In the genomic region with DNA sequence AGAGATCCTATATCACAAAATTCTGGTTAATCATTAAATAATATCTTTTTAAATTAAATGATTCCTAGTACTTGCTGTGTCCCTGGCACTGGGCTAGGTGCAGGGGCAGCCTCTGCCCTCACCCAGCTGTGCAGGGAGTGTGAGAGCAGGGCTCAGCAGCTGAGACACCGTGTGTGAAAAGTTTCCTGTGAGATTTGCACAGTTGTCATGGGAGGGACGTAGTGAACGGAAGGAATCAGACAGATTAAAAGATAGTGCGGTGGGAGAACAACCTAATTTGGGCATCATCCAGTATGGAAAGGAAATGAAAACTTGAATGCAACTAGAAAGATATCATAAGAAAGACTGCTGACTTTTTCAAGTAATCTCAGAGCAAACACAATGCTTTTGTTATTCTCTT, we compare ENCODE assay signal across 21 cellular contexts.
"Had no signal": no experiment of that assay in that cellular context is flagged by ENCODE, and none has a peak within 500 bp of the region (broad histone marks: within the 10 kb centered on the region; RNA-seq: fewer than 3 reads in every experiment).

No MANE protein-coding gene starts in this region.

- H3K36me3 Mint-ChIP-seq: immature natural killer cell, naive B cell had no signal

- H3K4me3 ChIP-seq: colonic mucosa, esophagus muscularis mucosa, gastrocnemius medialis, heart right ventricle, left ventricle myocardium inferior, lung, psoas muscle, spleen had no signal

- H3K36me3 ChIP-seq: colonic mucosa, esophagus muscularis mucosa, gastrocnemius medialis, heart right ventricle, left ventricle myocardium inferior, spleen had no signal

- H3K4me1 ChIP-seq: colonic mucosa, esophagus muscularis mucosa, gastrocnemius medialis, left ventricle myocardium inferior, psoas muscle, spleen had no signal

- H3K9me3 Mint-ChIP-seq: naive B cell, nephron had no signal

- ATAC-seq: gastrocnemius medialis, psoas muscle, sciatic nerve had no signal

- H3K27ac Mint-ChIP-seq: immature natural killer cell, naive B cell, nephron had no signal

- H3K4me3 Mint-ChIP-seq: immature natural killer cell, naive B cell, nephron had no signal

- H3K27me3 ChIP-seq: colonic mucosa, esophagus muscularis mucosa, gastrocnemius medialis, heart right ventricle, spleen had no signal

- H3K9me3 ChIP-seq: colonic mucosa, esophagus muscularis mucosa, gastrocnemius medialis, heart right ventricle, left ventricle myocardium inferior, psoas muscle, spleen had no signal

- H3K27ac ChIP-seq: colonic mucosa, epithelial cell of prostate, esophagus muscularis mucosa, gastrocnemius medialis, heart right ventricle, left ventricle myocardium inferior, psoas muscle, spleen had no signal

- H3K4me1 Mint-ChIP-seq: immature natural killer cell, naive B cell had no signal

- DNase-seq: colonic mucosa; effector CD4-positive, alpha-beta T cell; gastrocnemius medialis; heart right ventricle; immature natural killer cell; left ventricle myocardium inferior; mesendoderm; naive B cell; psoas muscle; retina; spleen; stimulated activated CD4-positive, alpha-beta T cell treated with anti-CD3 and anti-CD28 coated beads, Interleukin-15, amount 100 ng/mL, for 24 hours; stimulated activated CD4-positive, alpha-beta T cell treated with anti-CD3 and anti-CD28 coated beads, Interleukin-1b, Interleukin-23, amount 100 ng/mL, for 48 hours; stimulated activated CD4-positive, alpha-beta T cell treated with anti-CD3 and anti-CD28 coated beads, Interleukin-4, amount 100 ng/mL, for 24 hours; stimulated activated naive CD4-positive, alpha-beta T cell treated with Interleukin-2 at 50 U/mL for 16 hours; trophoblast cell had no signal
